37 cellular contexts compared by ENCODE assay signal in the genomic region with DNA sequence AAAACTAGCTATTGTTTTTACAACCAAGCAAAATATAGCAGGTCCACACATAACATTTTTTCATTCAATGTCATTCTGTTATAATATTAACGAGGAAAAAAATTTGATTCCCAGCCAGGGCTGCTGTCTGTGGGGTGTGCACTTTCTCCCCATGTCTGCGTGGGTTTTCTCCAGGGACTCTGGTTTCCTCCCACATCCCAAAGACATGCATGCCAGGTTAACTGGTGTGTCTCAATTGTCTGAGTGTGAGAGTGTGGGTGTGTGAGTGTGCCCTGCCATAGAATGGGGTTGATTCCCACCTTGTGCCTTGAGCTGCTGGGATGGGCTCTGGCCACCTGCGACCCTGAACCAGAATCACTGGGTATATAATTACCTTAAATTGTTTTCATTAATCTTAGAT.
"Had no signal": no experiment of that assay in that cellular context is flagged by ENCODE, and none has a peak within 500 bp of the region (broad histone marks: within the 10 kb centered on the region; RNA-seq: fewer than 3 reads in every experiment).

No MANE protein-coding gene starts in this region.

- H3K27me3 ChIP-seq: MG63 had no signal

- DNase-seq: Karpas-422, Kasumi-1, MG63, MM.1S, MV-4-11, NCI-H1048, NCI-H1092, NCI-H1092 treated with DMSO at 0.1 percent for 48 hours, NCI-H1105, NCI-H1105 treated with DMSO at 0.1 percent for 48 hours, NCI-H1417, NCI-H1417 treated with DMSO at 0.1 percent for 48 hours, NCI-H1436, NCI-H1436 treated with DMSO at 0.1 percent for 48 hours, NCI-H146, NCI-H1694, NCI-H1694 treated with DMSO at 0.1 percent for 48 hours, NCI-H187, NCI-H187 treated with DMSO at 0.1 percent for 48 hours, NCI-H1930, NCI-H2029, NCI-H2029 treated with DMSO at 0.1 percent for 48 hours, NCI-H2081, NCI-H2081 treated with DMSO at 0.1 percent for 48 hours, NCI-H2107, NCI-H2171, NCI-H2171 treated with DMSO at 0.1 percent for 48 hours, NCI-H2227 treated with DMSO at 0.1 percent for 48 hours, NCI-H226, NCI-H345, NCI-H446, NCI-H446 treated with DMSO at 0.1 percent for 48 hours, NCI-H510A, NCI-H510A treated with DMSO at 0.1 percent for 48 hours, NCI-H524, NCI-H524 treated with DMSO at 0.1 percent for 48 hours, NCI-H526 had no signal

- H3K4me3 ChIP-seq: MG63 had no signal
